ENCODE assay signal across 9 cellular contexts in the genomic region with DNA sequence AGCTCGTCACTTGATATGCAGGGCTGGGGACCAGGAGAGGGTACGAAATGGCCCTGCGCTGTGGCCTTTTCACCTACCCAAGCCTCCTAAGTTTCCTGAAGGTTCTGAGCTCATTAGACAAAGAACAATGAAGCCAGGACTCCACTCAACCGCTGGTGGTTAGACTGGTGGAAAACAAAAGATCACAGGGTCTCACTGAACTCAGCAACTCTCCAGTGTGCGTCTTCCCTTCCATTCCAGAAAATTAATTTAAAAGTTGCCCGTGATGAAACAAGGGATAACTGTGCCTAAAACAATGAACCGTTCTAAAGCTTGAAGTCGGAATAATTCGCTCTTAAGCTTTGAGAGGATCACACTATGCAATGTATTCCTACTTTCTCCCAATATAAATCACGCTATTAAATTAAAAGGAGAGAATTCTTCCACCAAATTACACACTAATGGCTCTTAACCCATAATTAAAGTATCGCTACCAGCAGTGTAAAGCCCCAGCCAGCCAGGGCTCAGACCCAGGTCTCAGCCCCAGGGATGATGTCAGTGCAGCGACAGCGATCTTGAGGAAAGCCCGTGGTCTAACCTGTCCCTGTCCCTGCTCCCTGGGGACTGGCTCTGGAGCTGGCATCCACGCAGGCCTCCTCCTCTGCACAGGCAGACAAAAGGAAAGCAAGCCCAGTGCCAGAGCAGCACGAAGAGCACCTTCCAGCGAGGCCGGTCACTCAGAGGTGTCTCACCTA. TPM values are rescaled to one million over a fixed set of nuclear protein-coding genes. Genes with fewer than 3 reads are reported as not detected.
A peak's percentile ranks its signal among the peaks of the same experiment; 100 is the strongest.
DNase-seq lines count a peak whose midpoint lies in the region; ATAC-seq and TF ChIP-seq lines count a peak whose summit lies in the region.
"Had no signal": no experiment of that assay in that cellular context is flagged by ENCODE, and none has a peak within 500 bp of the region (broad histone marks: within the 10 kb centered on the region; RNA-seq: fewer than 3 reads in every experiment).

No MANE protein-coding gene starts in this region.

- H3K4me1 ChIP-seq in mesodermal cell (ENCODE audit: control insufficient read depth, insufficient read depth, low read length, poor library complexity, severe bottlenecking): peaks cover 45% of the 10 kb centered on the region
- H3K4me1 ChIP-seq in upper lobe of right lung: peaks cover 70% of the 10 kb centered on the region

- peaks cover 15% of the 10 kb centered on the region for H3K36me3 Mint-ChIP-seq in chondrocyte (ENCODE audit: low read depth)
- H3K36me3 Mint-ChIP-seq: naive B cell had no signal

- peaks cover 23% of the 10 kb centered on the region for H3K36me3 ChIP-seq in mesodermal cell (ENCODE audit: control insufficient read depth, insufficient read depth, low read length)
- H3K36me3 ChIP-seq in upper lobe of right lung: no peaks in the 10 kb centered on the region

- H3K27ac Mint-ChIP-seq in chondrocyte (ENCODE audit: unreplicated experiment): peak overlapping the region; percentile 99

- no peaks in the 10 kb centered on the region for H3K9me3 Mint-ChIP-seq in chondrocyte (ENCODE audit: low read depth)
- H3K9me3 Mint-ChIP-seq: naive B cell had no signal

- no peak for ATAC-seq in Right ventricle myocardium superior (ENCODE audit: poor library complexity)
- no peak for ATAC-seq in Right ventricle myocardium inferior
- ATAC-seq in upper lobe of right lung: no peak

- intact Hi-C loops in Right ventricle myocardium superior (cut with DNase I) (no loop called here), Right ventricle myocardium inferior (cut with DNase I) (no loop called here), upper lobe of right lung (cut with DNase I) (loop anchor here (10.0 kb wide), 1 partner anchor 64 kb away; no protein-coding TSS in a partner anchor)

- peak overlapping the region; percentile 95 for H3K4me3 Mint-ChIP-seq in chondrocyte (ENCODE audit: unreplicated experiment)

- peaks cover 78% of the 10 kb centered on the region for H3K4me1 Mint-ChIP-seq in chondrocyte (ENCODE audit: low read depth)

- H3K27ac ChIP-seq in mesodermal cell (ENCODE audit: low read depth, low read length, severe bottlenecking): peak overlapping the region; percentile 50
- H3K27ac ChIP-seq in upper lobe of right lung: peak overlapping the region; percentile 93

- H3K9me3 ChIP-seq in mesodermal cell (ENCODE audit: control insufficient read depth, low read length) (no peaks in the 10 kb centered on the region), upper lobe of right lung (no peaks in the 10 kb centered on the region)

- 78 to 87% methylated on average over 9 to 12 of the region's 18 CpGs for WGBS in mesodermal cell (ENCODE audit: insufficient coverage in 2 of 2), 2 experiments

- no peaks in the 10 kb centered on the region for H3K27me3 Mint-ChIP-seq in chondrocyte (ENCODE audit: low read depth)
- H3K27me3 Mint-ChIP-seq: naive B cell had no signal

- DNase-seq in Right ventricle myocardium superior (peak; percentile 54), Right ventricle myocardium inferior (ENCODE audit: missing footprints) (no peak), chondrocyte (ENCODE audit: low spot score) (no peak), upper lobe of right lung (no peak), SKM-1 treated with dmso at 0.1 percent for 144 hours (lab: John Stamatoyannopoulos, UW; ENCODE audit: unreplicated experiment) (no peak), NAMALWA (ENCODE audit: low spot score) (no peak), LoVo (ENCODE audit: low spot score) (no peak)
- DNase-seq: naive B cell had no signal

- H3K27me3 ChIP-seq in upper lobe of right lung: no peaks in the 10 kb centered on the region

- TF ChIP-seq CTCF in chondrocyte (IDR thresholded peaks at IDR 0.05): no peak
- no peak for TF ChIP-seq CTCF in upper lobe of right lung (IDR thresholded peaks at IDR 0.05)

- H3K4me3 ChIP-seq in mesodermal cell (ENCODE audit: extremely low read depth, insufficient read depth, low read length, poor library complexity, severe bottlenecking) (no peak overlapping the region), upper lobe of right lung (peak overlapping the region; percentile 19)

RNA-seq across cellular contexts. Expression of gene VGLL4, which starts 4.9 kb away (rescaled TPM):
- total RNA-seq in Right ventricle myocardium superior: 23.0 TPM
- total RNA-seq in Right ventricle myocardium inferior: 26.8 TPM
- total RNA-seq in chondrocyte: 102 to 141 TPM (median 141 TPM) in 3 replicates
- polyA plus RNA-seq in mesodermal cell (2013, experiment 1 of 2): 115 TPM
- 90.5 TPM for polyA plus RNA-seq in mesodermal cell (2013, experiment 2 of 2)
- total RNA-seq in upper lobe of right lung: 57.5 TPM
